Comparison of ENCODE assay signal across 14 cellular contexts in genomic region chr5:78549043-78549442, GRCh38.
DNase-seq lines count a peak whose midpoint lies in the region; ATAC-seq, FAIRE-seq and TF ChIP-seq lines count a peak whose summit lies in the region.
"Had no signal": no experiment of that assay in that cellular context is flagged by ENCODE, and none has a peak within 500 bp of the region (broad histone marks: within the 10 kb centered on the region; RNA-seq: fewer than 3 reads in every experiment).

No MANE protein-coding gene starts in this region.

- TF ChIP-seq CTCF in sigmoid colon (IDR thresholded peaks at IDR 0.05) = no peak
- TF ChIP-seq CTCF in RWPE1 (conservative IDR thresholded peaks at IDR 0.05; ENCODE audit: low read depth) = no peak

- no peak overlapping the region for H2AK5ac ChIP-seq in mesendoderm (ENCODE audit: low read length)

- H2BK15ac ChIP-seq in mesendoderm (replicated peaks; ENCODE audit: low read depth) = no peak overlapping the region

- no peak overlapping the region for H3K56ac ChIP-seq in mesendoderm (ENCODE audit: low read length)

- intact Hi-C loops in Right ventricle myocardium superior (cut with DNase I) = loop anchor here (10.0 kb wide), 2 partner anchors 86 to 336 kb away; no protein-coding TSS in a partner anchor
- intact Hi-C loops in sigmoid colon (cut with DNase I) = loop anchor here (10.0 kb wide), 1 partner anchor 216 kb away; no protein-coding TSS in a partner anchor

- H3K27ac ChIP-seq in sigmoid colon (peak overlapping the region; percentile 65 to 77 (median 74)), RWPE1 (no peak overlapping the region), mesendoderm (ENCODE audit: low read depth, low read length) (no peak overlapping the region)

- H2BK120ac ChIP-seq in mesendoderm (ENCODE audit: low read depth, low read length) = no peak overlapping the region

- TF ChIP-seq EP300 in sigmoid colon (IDR thresholded peaks at IDR 0.05) = no peak

- H3K4me3 ChIP-seq in sigmoid colon = no peak overlapping the region
- no peak overlapping the region for H3K4me3 ChIP-seq in mesendoderm (ENCODE audit: low read length)

- DNase-seq in GM19239 (ENCODE audit: insufficient read length, low spot score) (no peak), SK-N-DZ (ENCODE audit: low spot score) (peak; percentile 47), Right ventricle myocardium superior (peak; percentile 57), sigmoid colon (peak; percentile 67), RWPE1 (ENCODE audit: low spot score) (no peak), mesendoderm (no peak)
- DNase-seq: CD4-positive, CD25-positive, alpha-beta regulatory T cell; NCI-H2029 had no signal

- no peak overlapping the region for H3K4me2 ChIP-seq in mesendoderm (ENCODE audit: low read length)

- peaks cover 0 to 43% (median 32%) of the 10 kb centered on the region in 4 donors for H3K4me1 ChIP-seq in sigmoid colon
- peaks cover 2% of the 10 kb centered on the region for H3K4me1 ChIP-seq in mesendoderm (ENCODE audit: control insufficient read depth, low read depth, low read length)

- no peaks in the 10 kb centered on the region for H3K79me2 ChIP-seq in mesendoderm (ENCODE audit: control insufficient read depth, insufficient read depth, low read length)

- H3K36me3 ChIP-seq in sigmoid colon (no peaks in the 10 kb centered on the region), mesendoderm (ENCODE audit: control insufficient read depth, insufficient read depth, low read length) (no peaks in the 10 kb centered on the region)

- H3K27me3 ChIP-seq in sigmoid colon = no peaks in the 10 kb centered on the region
- no peaks in the 10 kb centered on the region for H3K27me3 ChIP-seq in mesendoderm (ENCODE audit: insufficient read depth, low read length, poor library complexity)

- H3K18ac ChIP-seq in mesendoderm (ENCODE audit: low read length) = no peak overlapping the region

- H3K23ac ChIP-seq in mesendoderm (ENCODE audit: low read length) = no peak overlapping the region

- H3K79me1 ChIP-seq in mesendoderm (ENCODE audit: low read length) = no peaks in the 10 kb centered on the region

- CTCF ChIA-PET in RWPE1 (lab: Yijun Ruan, JAX) = interaction anchor here (0.6 kb wide), 1 partner anchor 96 kb away, joined by 5 read pairs; no protein-coding TSS in a partner anchor

- H3K9ac ChIP-seq in mesendoderm (ENCODE audit: low read length) = no peak overlapping the region

- POLR2A ChIA-PET in RWPE1 (lab: Yijun Ruan, JAX; ENCODE audit: low non-redundant PET) = no interaction called here

- no peaks in the 10 kb centered on the region for H3K9me3 ChIP-seq in sigmoid colon

- peak; percentile 44 for FAIRE-seq in GM19239 (lab: Jason Lieb, UNC)
- FAIRE-seq: colon, H1 had no signal

- no peak overlapping the region for H4K8ac ChIP-seq in mesendoderm (ENCODE audit: low read depth, low read length)

- TF ChIP-seq POLR2A in sigmoid colon (IDR thresholded peaks at IDR 0.05) = no peak

- no peak overlapping the region for H2BK5ac ChIP-seq in mesendoderm (ENCODE audit: low read length)

- H3K4ac ChIP-seq in mesendoderm (ENCODE audit: low read depth, low read length) = no peak overlapping the region

- 79 to 93% methylated on average over 5 of the region's 5 CpGs for WGBS in sigmoid colon, 2 donors
- WGBS in mesendoderm (ENCODE audit: extremely low coverage, insufficient coverage, low lambda C conversion rate) = no CpG with 5 or more reads among the region's 5 CpGs

- no peak overlapping the region for H4K5ac ChIP-seq in mesendoderm (ENCODE audit: low read length)

- ATAC-seq in Right ventricle myocardium superior (ENCODE audit: poor library complexity) = peak; percentile 37
- ATAC-seq in HG03139 (IDR thresholded peaks at IDR 0.05; ENCODE audit: unreplicated experiment) = no peak
- no peak for ATAC-seq in GM19328 (IDR thresholded peaks at IDR 0.05; ENCODE audit: unreplicated experiment)
- ATAC-seq: SK-N-SH treated with all-trans-retinoic acid at 6 μM for 48 hours; stimulated activated effector memory CD8-positive, alpha-beta T cell treated with anti-CD3 and anti-CD28 coated beads, Interleukin-12 subunit alpha, Interleukin-12 subunit beta, amount 100 ng/mL, for 72 hours had no signal

Comparison
In these comparisons a context has a peak if more than half of its experiments do, and no peak if none do; other contexts are left out.
1. DNase-seq: peak in SK-N-DZ (single experiment), Right ventricle myocardium superior (single experiment) and sigmoid colon (single experiment); none in GM19239 (single experiment), RWPE1 (single experiment) and mesendoderm (single experiment).
2. H3K27ac ChIP-seq: peak in sigmoid colon (4 of 4); none in RWPE1 (single experiment) and mesendoderm (single experiment).